1 cellular context compared by ENCODE assay signal in genomic region chr1:38814984-38815464, GRCh38.
TF ChIP-seq lines count a peak whose summit lies in the region.

No MANE protein-coding gene starts in this region.

TF ChIP-seq in K562, 482 proteins besides CTCF, POLR2A, EP300 and RAD21 (continues in another document):
- TF ChIP-seq NBN (IDR thresholded peaks at IDR 0.05; ENCODE audit: low read depth) (peak; percentile 22), ZNF146 (CRISPR knock-in tag; IDR thresholded peaks at IDR 0.05; ENCODE audit: unreplicated experiment) (no peak), THAP7 (CRISPR knock-in tag; IDR thresholded peaks at IDR 0.05) (no peak), MECOM (CRISPR knock-in tag; IDR thresholded peaks at IDR 0.05) (0 out of 2 replicates have a peak, but pooled peaks have one; percentile 44), NR3C1 (CRISPR knock-in tag; IDR thresholded peaks at IDR 0.05) (no peak), MITF (IDR thresholded peaks at IDR 0.05) (no peak), ZNF584 (CRISPR knock-in tag; IDR thresholded peaks at IDR 0.05; ENCODE audit: low read depth) (no peak), MCM7 (IDR thresholded peaks at IDR 0.05) (no peak), PHTF2 (CRISPR knock-in tag; IDR thresholded peaks at IDR 0.05) (no peak), ZNF655 (CRISPR knock-in tag; IDR thresholded peaks at IDR 0.05) (no peak), HDAC8 (tag; IDR thresholded peaks at IDR 0.05) (no peak), ZNF431 (CRISPR knock-in tag; IDR thresholded peaks at IDR 0.05) (no peak), FOXJ3 (CRISPR knock-in tag; IDR thresholded peaks at IDR 0.05) (no peak), ZBTB11 (CRISPR knock-in tag; IDR thresholded peaks at IDR 0.05) (no peak), RB1 (IDR thresholded peaks at IDR 0.05; ENCODE audit: low read depth) (no peak), ZNF224 (CRISPR knock-in tag; IDR thresholded peaks at IDR 0.05) (no peak), FOSL1 (tag; conservative IDR thresholded peaks at IDR 0.05) (no peak; the same call in 1 of the 2 replicates), TGIF2 (CRISPR knock-in tag; IDR thresholded peaks at IDR 0.05) (0 out of 2 replicates have a peak, but pooled peaks have one; percentile 53), PYGO2 (tag; IDR thresholded peaks at IDR 0.05) (no peak), TRIM28 (IDR thresholded peaks at IDR 0.05) (no peak), BRD9 (IDR thresholded peaks at IDR 0.05; ENCODE audit: low read depth, partially characterized antibody) (peak; percentile 17), ZSCAN29 (IDR thresholded peaks at IDR 0.05) (no peak), MAFK (IDR thresholded peaks at IDR 0.05; ENCODE audit: low read length) (peak; percentile 63; the same call in 1 of the 2 replicates), ZNF347 (CRISPR knock-in tag; IDR thresholded peaks at IDR 0.05; ENCODE audit: low read depth) (no peak), PHF20 (IDR thresholded peaks at IDR 0.05; ENCODE audit: partially characterized antibody) (peak; percentile 78), NCOA1 (IDR thresholded peaks at IDR 0.05; ENCODE audit: low read depth) (no peak), CEBPB (tag; IDR thresholded peaks at IDR 0.05) (no peak), ZNF512 (tag; IDR thresholded peaks at IDR 0.05) (no peak), RCOR1 (IDR thresholded peaks at IDR 0.05; ENCODE audit: borderline replicate concordance in 1 of 2, low read depth in 2 of 2, low read length in 2 of 2) (0 out of 4 replicates have a peak, but pooled peaks of 1 of the 2 experiments have one; percentile 41), WHSC1 (IDR thresholded peaks at IDR 0.05; ENCODE audit: low read length) (no peak), SRSF7 (optimal IDR thresholded peaks at IDR 0.05; ENCODE audit: low read depth, low read length) (no peak), FOXK2 (conservative IDR thresholded peaks at IDR 0.05 in 1 of 2, IDR thresholded peaks at IDR 0.05 in 1 of 2; ENCODE audit: low read depth in 2 of 2) (no peak), CHD4 (IDR thresholded peaks at IDR 0.05; ENCODE audit: insufficient read depth, insufficient replicate concordance, low read depth, low read length, poor library complexity, severe bottlenecking) (peak; percentile 97), ZBTB49 (CRISPR knock-in tag; IDR thresholded peaks at IDR 0.05; ENCODE audit: borderline replicate concordance) (no peak), ZNF436 (CRISPR knock-in tag; IDR thresholded peaks at IDR 0.05) (no peak), MTF1 (CRISPR knock-in tag; IDR thresholded peaks at IDR 0.05; ENCODE audit: borderline replicate concordance) (no peak), SLC30A9 (CRISPR knock-in tag; IDR thresholded peaks at IDR 0.05) (no peak), MTA1 (IDR thresholded peaks at IDR 0.05; ENCODE audit: borderline replicate concordance) (no peak), ZNF384 (IDR thresholded peaks at IDR 0.05; ENCODE audit: low read depth, low read length) (no peak), ELF1 (tag; IDR thresholded peaks at IDR 0.05) (no peak), MXI1 (IDR thresholded peaks at IDR 0.05; ENCODE audit: low read depth, low read length) (no peak), JUN (IDR thresholded peaks at IDR 0.05; ENCODE audit: borderline replicate concordance, low read depth, low read length) (no peak), JUN (CRISPR knock-in tag; IDR thresholded peaks at IDR 0.05; ENCODE audit: borderline replicate concordance) (no peak), GATAD2B (IDR thresholded peaks at IDR 0.05; ENCODE audit: borderline replicate concordance) (no peak), DIDO1 (tag; IDR thresholded peaks at IDR 0.05; ENCODE audit: low read depth) (no peak), HSF4 (CRISPR knock-in tag; IDR thresholded peaks at IDR 0.05; ENCODE audit: borderline replicate concordance) (no peak)
- TF ChIP-seq, protein P1, sequence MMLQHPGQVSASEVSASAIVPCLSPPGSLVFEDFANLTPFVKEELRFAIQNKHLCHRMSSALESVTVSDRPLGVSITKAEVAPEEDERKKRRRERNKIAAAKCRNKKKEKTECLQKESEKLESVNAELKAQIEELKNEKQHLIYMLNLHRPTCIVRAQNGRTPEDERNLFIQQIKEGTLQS (IDR thresholded peaks at IDR 0.05): 0 out of 2 replicates have a peak, but pooled peaks have one; percentile 45
- TF ChIP-seq, protein P1 (CRISPR knock-in tag; conservative IDR thresholded peaks at IDR 0.05): no peak
- TF ChIP-seq, protein P2, sequence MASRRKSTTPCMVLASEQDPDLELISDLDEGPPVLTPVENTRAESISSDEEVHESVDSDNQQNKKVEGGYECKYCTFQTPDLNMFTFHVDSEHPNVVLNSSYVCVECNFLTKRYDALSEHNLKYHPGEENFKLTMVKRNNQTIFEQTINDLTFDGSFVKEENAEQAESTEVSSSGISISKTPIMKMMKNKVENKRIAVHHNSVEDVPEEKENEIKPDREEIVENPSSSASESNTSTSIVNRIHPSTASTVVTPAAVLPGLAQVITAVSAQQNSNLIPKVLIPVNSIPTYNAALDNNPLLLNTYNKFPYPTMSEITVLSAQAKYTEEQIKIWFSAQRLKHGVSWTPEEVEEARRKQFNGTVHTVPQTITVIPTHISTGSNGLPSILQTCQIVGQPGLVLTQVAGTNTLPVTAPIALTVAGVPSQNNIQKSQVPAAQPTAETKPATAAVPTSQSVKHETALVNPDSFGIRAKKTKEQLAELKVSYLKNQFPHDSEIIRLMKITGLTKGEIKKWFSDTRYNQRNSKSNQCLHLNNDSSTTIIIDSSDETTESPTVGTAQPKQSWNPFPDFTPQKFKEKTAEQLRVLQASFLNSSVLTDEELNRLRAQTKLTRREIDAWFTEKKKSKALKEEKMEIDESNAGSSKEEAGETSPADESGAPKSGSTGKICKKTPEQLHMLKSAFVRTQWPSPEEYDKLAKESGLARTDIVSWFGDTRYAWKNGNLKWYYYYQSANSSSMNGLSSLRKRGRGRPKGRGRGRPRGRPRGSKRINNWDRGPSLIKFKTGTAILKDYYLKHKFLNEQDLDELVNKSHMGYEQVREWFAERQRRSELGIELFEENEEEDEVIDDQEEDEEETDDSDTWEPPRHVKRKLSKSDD (conservative IDR thresholded peaks at IDR 0.05; ENCODE audit: low read length): no peak
- TF ChIP-seq, protein P3, sequence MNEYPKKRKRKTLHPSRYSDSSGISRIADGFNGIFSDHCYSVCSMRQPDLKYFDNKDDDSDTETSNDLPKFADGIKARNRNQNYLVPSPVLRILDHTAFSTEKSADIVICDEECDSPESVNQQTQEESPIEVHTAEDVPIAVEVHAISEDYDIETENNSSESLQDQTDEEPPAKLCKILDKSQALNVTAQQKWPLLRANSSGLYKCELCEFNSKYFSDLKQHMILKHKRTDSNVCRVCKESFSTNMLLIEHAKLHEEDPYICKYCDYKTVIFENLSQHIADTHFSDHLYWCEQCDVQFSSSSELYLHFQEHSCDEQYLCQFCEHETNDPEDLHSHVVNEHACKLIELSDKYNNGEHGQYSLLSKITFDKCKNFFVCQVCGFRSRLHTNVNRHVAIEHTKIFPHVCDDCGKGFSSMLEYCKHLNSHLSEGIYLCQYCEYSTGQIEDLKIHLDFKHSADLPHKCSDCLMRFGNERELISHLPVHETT (CRISPR knock-in tag; conservative IDR thresholded peaks at IDR 0.05 in 1 of 2, IDR thresholded peaks at IDR 0.05 in 1 of 2): no peak
- TF ChIP-seq, protein P4, sequence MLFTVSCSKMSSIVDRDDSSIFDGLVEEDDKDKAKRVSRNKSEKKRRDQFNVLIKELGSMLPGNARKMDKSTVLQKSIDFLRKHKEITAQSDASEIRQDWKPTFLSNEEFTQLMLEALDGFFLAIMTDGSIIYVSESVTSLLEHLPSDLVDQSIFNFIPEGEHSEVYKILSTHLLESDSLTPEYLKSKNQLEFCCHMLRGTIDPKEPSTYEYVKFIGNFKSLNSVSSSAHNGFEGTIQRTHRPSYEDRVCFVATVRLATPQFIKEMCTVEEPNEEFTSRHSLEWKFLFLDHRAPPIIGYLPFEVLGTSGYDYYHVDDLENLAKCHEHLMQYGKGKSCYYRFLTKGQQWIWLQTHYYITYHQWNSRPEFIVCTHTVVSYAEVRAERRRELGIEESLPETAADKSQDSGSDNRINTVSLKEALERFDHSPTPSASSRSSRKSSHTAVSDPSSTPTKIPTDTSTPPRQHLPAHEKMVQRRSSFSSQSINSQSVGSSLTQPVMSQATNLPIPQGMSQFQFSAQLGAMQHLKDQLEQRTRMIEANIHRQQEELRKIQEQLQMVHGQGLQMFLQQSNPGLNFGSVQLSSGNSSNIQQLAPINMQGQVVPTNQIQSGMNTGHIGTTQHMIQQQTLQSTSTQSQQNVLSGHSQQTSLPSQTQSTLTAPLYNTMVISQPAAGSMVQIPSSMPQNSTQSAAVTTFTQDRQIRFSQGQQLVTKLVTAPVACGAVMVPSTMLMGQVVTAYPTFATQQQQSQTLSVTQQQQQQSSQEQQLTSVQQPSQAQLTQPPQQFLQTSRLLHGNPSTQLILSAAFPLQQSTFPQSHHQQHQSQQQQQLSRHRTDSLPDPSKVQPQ (CRISPR knock-in tag; IDR thresholded peaks at IDR 0.05; ENCODE audit: borderline replicate concordance): no peak
